Comparison of ENCODE assay signal across 1 cellular context in genomic region chr1:203283597-203283996, GRCh38.
TF ChIP-seq lines count a peak whose summit lies in the region.

No MANE protein-coding gene starts in this region.

TF ChIP-seq in GM23338, 12 proteins besides CTCF, POLR2A, EP300 and RAD21 (continued from another document):
- TF ChIP-seq, protein P1, sequence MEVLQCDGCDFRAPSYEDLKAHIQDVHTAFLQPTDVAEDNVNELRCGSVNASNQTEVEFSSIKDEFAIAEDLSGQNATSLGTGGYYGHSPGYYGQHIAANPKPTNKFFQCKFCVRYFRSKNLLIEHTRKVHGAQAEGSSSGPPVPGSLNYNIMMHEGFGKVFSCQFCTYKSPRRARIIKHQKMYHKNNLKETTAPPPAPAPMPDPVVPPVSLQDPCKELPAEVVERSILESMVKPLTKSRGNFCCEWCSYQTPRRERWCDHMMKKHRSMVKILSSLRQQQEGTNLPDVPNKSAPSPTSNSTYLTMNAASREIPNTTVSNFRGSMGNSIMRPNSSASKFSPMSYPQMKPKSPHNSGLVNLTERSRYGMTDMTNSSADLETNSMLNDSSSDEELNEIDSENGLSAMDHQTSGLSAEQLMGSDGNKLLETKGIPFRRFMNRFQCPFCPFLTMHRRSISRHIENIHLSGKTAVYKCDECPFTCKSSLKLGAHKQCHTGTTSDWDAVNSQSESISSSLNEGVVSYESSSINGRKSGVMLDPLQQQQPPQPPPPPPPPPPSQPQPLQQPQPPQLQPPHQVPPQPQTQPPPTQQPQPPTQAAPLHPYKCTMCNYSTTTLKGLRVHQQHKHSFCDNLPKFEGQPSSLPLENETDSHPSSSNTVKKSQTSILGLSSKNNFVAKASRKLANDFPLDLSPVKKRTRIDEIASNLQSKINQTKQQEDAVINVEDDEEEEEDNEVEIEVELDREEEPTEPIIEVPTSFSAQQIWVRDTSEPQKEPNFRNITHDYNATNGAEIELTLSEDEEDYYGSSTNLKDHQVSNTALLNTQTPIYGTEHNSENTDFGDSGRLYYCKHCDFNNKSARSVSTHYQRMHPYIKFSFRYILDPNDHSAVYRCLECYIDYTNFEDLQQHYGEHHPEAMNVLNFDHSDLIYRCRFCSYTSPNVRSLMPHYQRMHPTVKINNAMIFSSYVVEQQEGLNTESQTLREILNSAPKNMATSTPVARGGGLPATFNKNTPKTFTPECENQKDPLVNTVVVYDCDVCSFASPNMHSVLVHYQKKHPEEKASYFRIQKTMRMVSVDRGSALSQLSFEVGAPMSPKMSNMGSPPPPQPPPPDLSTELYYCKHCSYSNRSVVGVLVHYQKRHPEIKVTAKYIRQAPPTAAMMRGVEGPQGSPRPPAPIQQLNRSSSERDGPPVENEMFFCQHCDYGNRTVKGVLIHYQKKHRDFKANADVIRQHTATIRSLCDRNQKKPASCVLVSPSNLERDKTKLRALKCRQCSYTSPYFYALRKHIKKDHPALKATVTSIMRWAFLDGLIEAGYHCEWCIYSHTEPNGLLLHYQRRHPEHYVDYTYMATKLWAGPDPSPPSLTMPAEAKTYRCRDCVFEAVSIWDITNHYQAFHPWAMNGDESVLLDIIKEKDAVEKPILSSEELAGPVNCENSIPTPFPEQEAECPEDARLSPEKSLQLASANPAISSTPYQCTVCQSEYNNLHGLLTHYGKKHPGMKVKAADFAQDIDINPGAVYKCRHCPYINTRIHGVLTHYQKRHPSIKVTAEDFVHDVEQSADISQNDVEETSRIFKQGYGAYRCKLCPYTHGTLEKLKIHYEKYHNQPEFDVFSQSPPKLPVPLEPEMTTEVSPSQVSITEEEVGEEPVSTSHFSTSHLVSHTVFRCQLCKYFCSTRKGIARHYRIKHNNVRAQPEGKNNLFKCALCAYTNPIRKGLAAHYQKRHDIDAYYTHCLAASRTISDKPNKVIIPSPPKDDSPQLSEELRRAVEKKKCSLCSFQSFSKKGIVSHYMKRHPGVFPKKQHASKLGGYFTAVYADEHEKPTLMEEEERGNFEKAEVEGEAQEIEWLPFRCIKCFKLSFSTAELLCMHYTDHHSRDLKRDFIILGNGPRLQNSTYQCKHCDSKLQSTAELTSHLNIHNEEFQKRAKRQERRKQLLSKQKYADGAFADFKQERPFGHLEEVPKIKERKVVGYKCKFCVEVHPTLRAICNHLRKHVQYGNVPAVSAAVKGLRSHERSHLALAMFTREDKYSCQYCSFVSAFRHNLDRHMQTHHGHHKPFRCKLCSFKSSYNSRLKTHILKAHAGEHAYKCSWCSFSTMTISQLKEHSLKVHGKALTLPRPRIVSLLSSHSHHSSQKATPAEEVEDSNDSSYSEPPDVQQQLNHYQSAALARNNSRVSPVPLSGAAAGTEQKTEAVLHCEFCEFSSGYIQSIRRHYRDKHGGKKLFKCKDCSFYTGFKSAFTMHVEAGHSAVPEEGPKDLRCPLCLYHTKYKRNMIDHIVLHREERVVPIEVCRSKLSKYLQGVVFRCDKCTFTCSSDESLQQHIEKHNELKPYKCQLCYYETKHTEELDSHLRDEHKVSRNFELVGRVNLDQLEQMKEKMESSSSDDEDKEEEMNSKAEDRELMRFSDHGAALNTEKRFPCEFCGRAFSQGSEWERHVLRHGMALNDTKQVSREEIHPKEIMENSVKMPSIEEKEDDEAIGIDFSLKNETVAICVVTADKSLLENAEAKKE (CRISPR knock-in tag; IDR thresholded peaks at IDR 0.05): no peak
- TF ChIP-seq ZNF114 (CRISPR knock-in tag; IDR thresholded peaks at IDR 0.05) (no peak), EZH2phosphoT487 (IDR thresholded peaks at IDR 0.05; ENCODE audit: unreplicated experiment) (no peak), ETS1 (IDR thresholded peaks at IDR 0.05) (no peak), EZH2 (IDR thresholded peaks at IDR 0.05; ENCODE audit: low read depth, unreplicated experiment) (no peak)
